In genomic region chr1:235952950-235953615, GRCh38 we compare ENCODE assay signal across 1 cellular context.
TF ChIP-seq lines count a peak whose summit lies in the region.

No MANE protein-coding gene starts in this region.

TF ChIP-seq in GM12878, 131 proteins besides CTCF, POLR2A, EP300 and RAD21 (continued from another document and continues in another):
- TF ChIP-seq SKIL (IDR thresholded peaks at IDR 0.05; ENCODE audit: low read depth, poor library complexity, severe bottlenecking) = peak; percentile 65
- TF ChIP-seq BHLHE40 (IDR thresholded peaks at IDR 0.05; ENCODE audit: borderline replicate concordance in 1 of 2, low read depth in 2 of 2, low read length in 1 of 2) = no peak
- no peak for TF ChIP-seq RB1 (IDR thresholded peaks at IDR 0.05; ENCODE audit: borderline replicate concordance)
- TF ChIP-seq, protein P1, sequence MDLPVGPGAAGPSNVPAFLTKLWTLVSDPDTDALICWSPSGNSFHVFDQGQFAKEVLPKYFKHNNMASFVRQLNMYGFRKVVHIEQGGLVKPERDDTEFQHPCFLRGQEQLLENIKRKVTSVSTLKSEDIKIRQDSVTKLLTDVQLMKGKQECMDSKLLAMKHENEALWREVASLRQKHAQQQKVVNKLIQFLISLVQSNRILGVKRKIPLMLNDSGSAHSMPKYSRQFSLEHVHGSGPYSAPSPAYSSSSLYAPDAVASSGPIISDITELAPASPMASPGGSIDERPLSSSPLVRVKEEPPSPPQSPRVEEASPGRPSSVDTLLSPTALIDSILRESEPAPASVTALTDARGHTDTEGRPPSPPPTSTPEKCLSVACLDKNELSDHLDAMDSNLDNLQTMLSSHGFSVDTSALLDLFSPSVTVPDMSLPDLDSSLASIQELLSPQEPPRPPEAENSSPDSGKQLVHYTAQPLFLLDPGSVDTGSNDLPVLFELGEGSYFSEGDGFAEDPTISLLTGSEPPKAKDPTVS (IDR thresholded peaks at IDR 0.05; ENCODE audit: low read depth, low read length) = no peak
- TF ChIP-seq IKZF1 (conservative IDR thresholded peaks at IDR 0.05) = peak; percentile 74; the same call in 1 of the 2 replicates
- peak; percentile 81 for TF ChIP-seq RELB (IDR thresholded peaks at IDR 0.05; ENCODE audit: low read depth)
- 0 out of 2 replicates have a peak, but pooled peaks have one; percentile 32 for TF ChIP-seq PAX5 (IDR thresholded peaks at IDR 0.05; ENCODE audit: borderline replicate concordance, low read depth, low read length)
- no peak for TF ChIP-seq NR2C1 (IDR thresholded peaks at IDR 0.05)
- TF ChIP-seq, protein P2, sequence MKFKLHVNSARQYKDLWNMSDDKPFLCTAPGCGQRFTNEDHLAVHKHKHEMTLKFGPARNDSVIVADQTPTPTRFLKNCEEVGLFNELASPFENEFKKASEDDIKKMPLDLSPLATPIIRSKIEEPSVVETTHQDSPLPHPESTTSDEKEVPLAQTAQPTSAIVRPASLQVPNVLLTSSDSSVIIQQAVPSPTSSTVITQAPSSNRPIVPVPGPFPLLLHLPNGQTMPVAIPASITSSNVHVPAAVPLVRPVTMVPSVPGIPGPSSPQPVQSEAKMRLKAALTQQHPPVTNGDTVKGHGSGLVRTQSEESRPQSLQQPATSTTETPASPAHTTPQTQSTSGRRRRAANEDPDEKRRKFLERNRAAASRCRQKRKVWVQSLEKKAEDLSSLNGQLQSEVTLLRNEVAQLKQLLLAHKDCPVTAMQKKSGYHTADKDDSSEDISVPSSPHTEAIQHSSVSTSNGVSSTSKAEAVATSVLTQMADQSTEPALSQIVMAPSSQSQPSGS (IDR thresholded peaks at IDR 0.05; ENCODE audit: low read length) = peak; percentile 84
- TF ChIP-seq MTA2 (IDR thresholded peaks at IDR 0.05; ENCODE audit: low read depth) = peak; percentile 60; the same call in 1 of the 2 replicates
- TF ChIP-seq CBFB (IDR thresholded peaks at IDR 0.05; ENCODE audit: low read depth) = peak; percentile 79
- TF ChIP-seq SIN3A (IDR thresholded peaks at IDR 0.05; ENCODE audit: low read depth, low read length) = no peak
- TF ChIP-seq MEF2A (IDR thresholded peaks at IDR 0.05; ENCODE audit: insufficient read depth, low read depth, low read length) = peak; percentile 54; the same call in 1 of the 2 replicates
- TF ChIP-seq FOXK2 (IDR thresholded peaks at IDR 0.05) = no peak
- no peak for TF ChIP-seq GATAD2B (conservative IDR thresholded peaks at IDR 0.05; ENCODE audit: low read depth)
- no peak for TF ChIP-seq HDAC2 (IDR thresholded peaks at IDR 0.05)
- TF ChIP-seq FOXM1 (IDR thresholded peaks at IDR 0.05; ENCODE audit: low read depth, low read length) = peak; percentile 76; the same call in 1 of the 2 replicates
- TF ChIP-seq, protein P3, sequence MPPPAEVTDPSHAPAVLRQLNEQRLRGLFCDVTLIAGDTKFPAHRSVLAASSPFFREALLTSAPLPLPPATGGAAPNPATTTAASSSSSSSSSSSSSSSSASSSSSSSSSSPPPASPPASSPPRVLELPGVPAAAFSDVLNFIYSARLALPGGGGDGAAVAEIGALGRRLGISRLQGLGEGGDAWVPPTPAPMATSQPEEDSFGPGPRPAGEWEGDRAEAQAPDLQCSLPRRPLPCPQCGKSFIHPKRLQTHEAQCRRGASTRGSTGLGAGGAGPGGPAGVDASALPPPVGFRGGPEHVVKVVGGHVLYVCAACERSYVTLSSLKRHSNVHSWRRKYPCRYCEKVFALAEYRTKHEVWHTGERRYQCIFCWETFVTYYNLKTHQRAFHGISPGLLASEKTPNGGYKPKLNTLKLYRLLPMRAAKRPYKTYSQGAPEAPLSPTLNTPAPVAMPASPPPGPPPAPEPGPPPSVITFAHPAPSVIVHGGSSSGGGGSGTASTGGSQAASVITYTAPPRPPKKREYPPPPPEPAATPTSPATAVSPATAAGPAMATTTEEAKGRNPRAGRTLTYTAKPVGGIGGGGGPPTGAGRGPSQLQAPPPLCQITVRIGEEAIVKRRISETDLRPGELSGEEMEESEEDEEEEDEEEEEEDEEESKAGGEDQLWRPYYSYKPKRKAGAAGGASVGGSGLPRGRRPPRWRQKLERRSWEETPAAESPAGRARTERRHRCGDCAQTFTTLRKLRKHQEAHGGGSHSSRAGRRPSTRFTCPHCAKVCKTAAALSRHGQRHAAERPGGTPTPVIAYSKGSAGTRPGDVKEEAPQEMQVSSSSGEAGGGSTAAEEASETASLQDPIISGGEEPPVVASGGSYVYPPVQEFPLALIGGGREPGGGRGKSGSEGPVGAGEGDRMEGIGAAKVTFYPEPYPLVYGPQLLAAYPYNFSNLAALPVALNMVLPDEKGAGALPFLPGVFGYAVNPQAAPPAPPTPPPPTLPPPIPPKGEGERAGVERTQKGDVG (CRISPR knock-in tag; IDR thresholded peaks at IDR 0.05) = no peak
- 0 out of 2 replicates have a peak, but pooled peaks have one; percentile 21 for TF ChIP-seq TCF12 (IDR thresholded peaks at IDR 0.05; ENCODE audit: low read depth, low read length)
- TF ChIP-seq MTA3 (IDR thresholded peaks at IDR 0.05; ENCODE audit: borderline replicate concordance, low read length) = 0 out of 2 replicates have a peak, but pooled peaks have one; percentile 61
- peak; percentile 70 for TF ChIP-seq JUNB (IDR thresholded peaks at IDR 0.05)
- TF ChIP-seq, protein P4, sequence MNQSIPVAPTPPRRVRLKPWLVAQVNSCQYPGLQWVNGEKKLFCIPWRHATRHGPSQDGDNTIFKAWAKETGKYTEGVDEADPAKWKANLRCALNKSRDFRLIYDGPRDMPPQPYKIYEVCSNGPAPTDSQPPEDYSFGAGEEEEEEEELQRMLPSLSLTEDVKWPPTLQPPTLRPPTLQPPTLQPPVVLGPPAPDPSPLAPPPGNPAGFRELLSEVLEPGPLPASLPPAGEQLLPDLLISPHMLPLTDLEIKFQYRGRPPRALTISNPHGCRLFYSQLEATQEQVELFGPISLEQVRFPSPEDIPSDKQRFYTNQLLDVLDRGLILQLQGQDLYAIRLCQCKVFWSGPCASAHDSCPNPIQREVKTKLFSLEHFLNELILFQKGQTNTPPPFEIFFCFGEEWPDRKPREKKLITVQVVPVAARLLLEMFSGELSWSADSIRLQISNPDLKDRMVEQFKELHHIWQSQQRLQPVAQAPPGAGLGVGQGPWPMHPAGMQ (IDR thresholded peaks at IDR 0.05; ENCODE audit: borderline replicate concordance) = no peak
- TF ChIP-seq HDGF (IDR thresholded peaks at IDR 0.05) = no peak
- TF ChIP-seq ATF3 (IDR thresholded peaks at IDR 0.05; ENCODE audit: borderline replicate concordance, extremely low read depth, low read depth, low read length) = no peak
- no peak for TF ChIP-seq CHD4 (IDR thresholded peaks at IDR 0.05)
- TF ChIP-seq SRF (IDR thresholded peaks at IDR 0.05; ENCODE audit: low read depth in 2 of 2, low read length in 2 of 2) = no peak
- TF ChIP-seq, protein P5, sequence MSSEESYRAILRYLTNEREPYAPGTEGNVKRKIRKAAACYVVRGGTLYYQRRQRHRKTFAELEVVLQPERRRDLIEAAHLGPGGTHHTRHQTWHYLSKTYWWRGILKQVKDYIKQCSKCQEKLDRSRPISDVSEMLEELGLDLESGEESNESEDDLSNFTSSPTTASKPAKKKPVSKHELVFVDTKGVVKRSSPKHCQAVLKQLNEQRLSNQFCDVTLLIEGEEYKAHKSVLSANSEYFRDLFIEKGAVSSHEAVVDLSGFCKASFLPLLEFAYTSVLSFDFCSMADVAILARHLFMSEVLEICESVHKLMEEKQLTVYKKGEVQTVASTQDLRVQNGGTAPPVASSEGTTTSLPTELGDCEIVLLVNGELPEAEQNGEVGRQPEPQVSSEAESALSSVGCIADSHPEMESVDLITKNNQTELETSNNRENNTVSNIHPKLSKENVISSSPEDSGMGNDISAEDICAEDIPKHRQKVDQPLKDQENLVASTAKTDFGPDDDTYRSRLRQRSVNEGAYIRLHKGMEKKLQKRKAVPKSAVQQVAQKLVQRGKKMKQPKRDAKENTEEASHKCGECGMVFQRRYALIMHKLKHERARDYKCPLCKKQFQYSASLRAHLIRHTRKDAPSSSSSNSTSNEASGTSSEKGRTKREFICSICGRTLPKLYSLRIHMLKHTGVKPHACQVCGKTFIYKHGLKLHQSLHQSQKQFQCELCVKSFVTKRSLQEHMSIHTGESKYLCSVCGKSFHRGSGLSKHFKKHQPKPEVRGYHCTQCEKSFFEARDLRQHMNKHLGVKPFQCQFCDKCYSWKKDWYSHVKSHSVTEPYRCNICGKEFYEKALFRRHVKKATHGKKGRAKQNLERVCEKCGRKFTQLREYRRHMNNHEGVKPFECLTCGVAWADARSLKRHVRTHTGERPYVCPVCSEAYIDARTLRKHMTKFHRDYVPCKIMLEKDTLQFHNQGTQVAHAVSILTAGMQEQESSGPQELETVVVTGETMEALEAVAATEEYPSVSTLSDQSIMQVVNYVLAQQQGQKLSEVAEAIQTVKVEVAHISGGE (CRISPR knock-in tag; IDR thresholded peaks at IDR 0.05) = no peak
- no peak for TF ChIP-seq RCOR1 (conservative IDR thresholded peaks at IDR 0.05; ENCODE audit: low read depth, low read length)
- TF ChIP-seq ELK1 (IDR thresholded peaks at IDR 0.05; ENCODE audit: low read depth, low read length) = no peak
- peak; percentile 87 for TF ChIP-seq EED (IDR thresholded peaks at IDR 0.05; ENCODE audit: low read depth)
- TF ChIP-seq TCF3 (IDR thresholded peaks at IDR 0.05; ENCODE audit: borderline replicate concordance, insufficient read depth, low read depth, low read length) = no peak
- peak; percentile 97 for TF ChIP-seq CUX1 (IDR thresholded peaks at IDR 0.05; ENCODE audit: insufficient replicate concordance, low read depth, low read length)
